ENCODE assay signal across 1 cellular context in the genomic region with DNA sequence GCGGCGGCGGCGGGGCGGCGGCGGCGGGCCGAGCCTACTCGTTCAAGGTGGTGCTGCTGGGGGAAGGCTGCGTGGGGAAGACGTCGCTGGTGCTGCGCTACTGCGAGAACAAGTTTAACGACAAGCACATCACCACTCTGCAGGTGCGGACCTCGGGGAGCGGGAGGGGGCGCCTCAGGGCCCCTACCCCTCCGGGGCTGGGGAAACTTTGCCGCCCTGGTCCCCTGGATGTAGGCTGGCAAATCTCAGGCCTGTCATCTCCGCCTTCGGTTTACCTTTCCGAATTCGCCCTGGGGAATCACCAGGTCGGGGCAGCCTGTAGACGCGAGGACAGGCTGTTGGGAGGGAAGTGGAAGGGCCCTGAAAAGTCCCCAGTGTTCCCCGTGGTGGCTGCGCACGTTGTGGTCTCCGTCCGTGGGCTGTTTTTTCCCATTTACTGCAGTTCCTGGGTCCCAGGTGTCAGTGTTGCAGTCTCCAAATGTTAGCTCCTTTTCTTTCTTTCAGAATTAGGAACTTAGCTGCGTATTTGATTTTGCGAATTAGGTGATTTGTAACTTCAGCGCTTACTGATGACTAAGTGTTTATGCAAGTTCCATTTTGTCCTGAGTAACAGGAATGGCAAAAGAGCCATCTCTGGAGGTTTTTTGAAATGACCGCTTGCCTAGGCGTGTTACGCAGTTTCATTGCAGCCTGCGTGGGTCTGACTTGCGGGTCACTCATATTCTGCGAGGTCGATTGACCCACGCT.
TF ChIP-seq lines count a peak whose summit lies in the region.

No MANE protein-coding gene starts in this region.

TF ChIP-seq in A549, 52 proteins besides CTCF, POLR2A, EP300 and RAD21 (continued from another document):
- TF ChIP-seq, protein P1, sequence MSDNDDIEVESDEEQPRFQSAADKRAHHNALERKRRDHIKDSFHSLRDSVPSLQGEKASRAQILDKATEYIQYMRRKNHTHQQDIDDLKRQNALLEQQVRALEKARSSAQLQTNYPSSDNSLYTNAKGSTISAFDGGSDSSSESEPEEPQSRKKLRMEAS (IDR thresholded peaks at IDR 0.05): no peak
- TF ChIP-seq PHF8 (IDR thresholded peaks at IDR 0.05; ENCODE audit: borderline replicate concordance, low read depth): 0 out of 2 replicates have a peak, but pooled peaks have one; percentile 23
- TF ChIP-seq, protein P2, sequence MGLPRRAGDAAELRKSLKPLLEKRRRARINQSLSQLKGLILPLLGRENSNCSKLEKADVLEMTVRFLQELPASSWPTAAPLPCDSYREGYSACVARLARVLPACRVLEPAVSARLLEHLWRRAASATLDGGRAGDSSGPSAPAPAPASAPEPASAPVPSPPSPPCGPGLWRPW (IDR thresholded peaks at IDR 0.05): no peak
- TF ChIP-seq FOSL2 (IDR thresholded peaks at IDR 0.05): no peak
- TF ChIP-seq FOSL2 (CRISPR knock-in tag; IDR thresholded peaks at IDR 0.05): peak; percentile 28; the same call in 1 of the 2 replicates
- no peak for TF ChIP-seq ELK1 (IDR thresholded peaks at IDR 0.05; ENCODE audit: low read depth, low read length)
- TF ChIP-seq HDAC2 (IDR thresholded peaks at IDR 0.05): no peak
- TF ChIP-seq BHLHE40 (IDR thresholded peaks at IDR 0.05; ENCODE audit: low read depth, low read length): no peak
- TF ChIP-seq CBX2 (IDR thresholded peaks at IDR 0.05; ENCODE audit: borderline replicate concordance, low read depth): no peak
- no peak for TF ChIP-seq EHF (CRISPR knock-in tag; IDR thresholded peaks at IDR 0.05)
- TF ChIP-seq FOXS1 (CRISPR knock-in tag; IDR thresholded peaks at IDR 0.05): no peak
- TF ChIP-seq, protein P3, sequence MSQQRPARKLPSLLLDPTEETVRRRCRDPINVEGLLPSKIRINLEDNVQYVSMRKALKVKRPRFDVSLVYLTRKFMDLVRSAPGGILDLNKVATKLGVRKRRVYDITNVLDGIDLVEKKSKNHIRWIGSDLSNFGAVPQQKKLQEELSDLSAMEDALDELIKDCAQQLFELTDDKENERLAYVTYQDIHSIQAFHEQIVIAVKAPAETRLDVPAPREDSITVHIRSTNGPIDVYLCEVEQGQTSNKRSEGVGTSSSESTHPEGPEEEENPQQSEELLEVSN (IDR thresholded peaks at IDR 0.05; ENCODE audit: borderline replicate concordance, low read depth): 0 out of 2 replicates have a peak, but pooled peaks have one; percentile 4
- no peak for TF ChIP-seq CHD4 (IDR thresholded peaks at IDR 0.05; ENCODE audit: borderline replicate concordance)
- no peak for TF ChIP-seq RFX5 (IDR thresholded peaks at IDR 0.05)
- no peak for TF ChIP-seq SREBF2 (IDR thresholded peaks at IDR 0.05)
- no peak for TF ChIP-seq POLR2AphosphoS2 (conservative IDR thresholded peaks at IDR 0.05; ENCODE audit: low read length)
- TF ChIP-seq FOSB (CRISPR knock-in tag; IDR thresholded peaks at IDR 0.05): no peak
TF ChIP-seq in A549: peak in this region for 5.
